ENCODE assay signal across 1 cellular context in the genomic region with DNA sequence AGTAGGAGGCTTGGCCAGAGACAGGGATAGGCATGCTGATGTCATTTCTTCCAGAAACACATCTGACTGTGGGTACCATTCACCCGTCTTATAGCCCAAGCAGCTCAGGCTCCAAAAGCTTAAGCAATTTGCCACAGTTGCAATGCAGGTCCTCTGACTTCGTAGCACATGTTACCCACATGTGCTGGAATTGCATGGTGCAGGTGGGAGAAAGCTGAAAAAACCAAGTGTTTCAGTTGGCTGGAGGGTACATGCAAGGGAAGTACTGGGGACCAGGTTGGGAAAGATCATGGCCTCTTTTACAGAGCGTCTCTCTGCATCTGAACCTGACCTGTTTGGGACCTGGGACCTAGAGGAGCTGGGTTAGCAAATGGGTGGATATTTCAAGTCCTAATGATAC.
TF ChIP-seq lines count a peak whose summit lies in the region.

No MANE protein-coding gene starts in this region.

TF ChIP-seq in GM23338, 12 proteins besides CTCF, POLR2A, EP300 and RAD21 (continued from another document):
- TF ChIP-seq, protein P1, sequence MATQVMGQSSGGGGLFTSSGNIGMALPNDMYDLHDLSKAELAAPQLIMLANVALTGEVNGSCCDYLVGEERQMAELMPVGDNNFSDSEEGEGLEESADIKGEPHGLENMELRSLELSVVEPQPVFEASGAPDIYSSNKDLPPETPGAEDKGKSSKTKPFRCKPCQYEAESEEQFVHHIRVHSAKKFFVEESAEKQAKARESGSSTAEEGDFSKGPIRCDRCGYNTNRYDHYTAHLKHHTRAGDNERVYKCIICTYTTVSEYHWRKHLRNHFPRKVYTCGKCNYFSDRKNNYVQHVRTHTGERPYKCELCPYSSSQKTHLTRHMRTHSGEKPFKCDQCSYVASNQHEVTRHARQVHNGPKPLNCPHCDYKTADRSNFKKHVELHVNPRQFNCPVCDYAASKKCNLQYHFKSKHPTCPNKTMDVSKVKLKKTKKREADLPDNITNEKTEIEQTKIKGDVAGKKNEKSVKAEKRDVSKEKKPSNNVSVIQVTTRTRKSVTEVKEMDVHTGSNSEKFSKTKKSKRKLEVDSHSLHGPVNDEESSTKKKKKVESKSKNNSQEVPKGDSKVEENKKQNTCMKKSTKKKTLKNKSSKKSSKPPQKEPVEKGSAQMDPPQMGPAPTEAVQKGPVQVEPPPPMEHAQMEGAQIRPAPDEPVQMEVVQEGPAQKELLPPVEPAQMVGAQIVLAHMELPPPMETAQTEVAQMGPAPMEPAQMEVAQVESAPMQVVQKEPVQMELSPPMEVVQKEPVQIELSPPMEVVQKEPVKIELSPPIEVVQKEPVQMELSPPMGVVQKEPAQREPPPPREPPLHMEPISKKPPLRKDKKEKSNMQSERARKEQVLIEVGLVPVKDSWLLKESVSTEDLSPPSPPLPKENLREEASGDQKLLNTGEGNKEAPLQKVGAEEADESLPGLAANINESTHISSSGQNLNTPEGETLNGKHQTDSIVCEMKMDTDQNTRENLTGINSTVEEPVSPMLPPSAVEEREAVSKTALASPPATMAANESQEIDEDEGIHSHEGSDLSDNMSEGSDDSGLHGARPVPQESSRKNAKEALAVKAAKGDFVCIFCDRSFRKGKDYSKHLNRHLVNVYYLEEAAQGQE (IDR thresholded peaks at IDR 0.05; ENCODE audit: unreplicated experiment): no peak
- TF ChIP-seq NANOG (IDR thresholded peaks at IDR 0.05; ENCODE audit: borderline replicate concordance): no peak
